1 cellular context compared by ENCODE assay signal in the genomic region with DNA sequence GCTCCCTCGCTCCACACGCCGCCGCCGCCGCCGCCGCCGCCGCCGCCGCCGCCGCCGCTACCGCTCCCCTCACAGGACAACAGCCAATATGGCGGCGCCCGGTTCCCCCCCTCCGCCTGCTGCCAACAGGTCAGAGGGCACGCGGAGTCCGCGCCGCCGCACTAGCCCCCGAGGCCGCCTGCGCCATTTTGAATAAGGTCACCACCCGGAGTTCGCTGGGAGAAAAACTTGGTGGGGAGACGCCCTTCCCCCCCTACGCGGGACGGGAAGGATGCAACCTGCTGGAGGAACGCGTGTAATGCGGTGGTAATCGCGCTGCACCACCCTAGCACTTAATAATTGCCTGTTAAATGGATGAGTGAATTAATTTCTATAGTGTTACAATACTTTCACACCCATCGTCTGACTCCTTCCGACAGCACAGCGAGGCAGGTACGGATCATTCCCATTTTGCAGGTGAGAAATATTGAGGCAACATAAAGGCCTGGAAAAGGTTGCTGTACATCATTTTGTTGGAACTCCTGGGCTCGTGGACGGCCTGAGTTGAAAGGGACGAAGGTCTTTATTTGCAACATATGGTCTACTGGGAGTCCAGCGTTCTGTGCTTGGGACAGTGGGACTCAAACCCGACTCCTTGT.
TF ChIP-seq lines count a peak whose summit lies in the region.

A gene (minus strand): TSS at position 90 of the 638 bp plus-strand sequence. CDS start 105 bp downstream, outside the sequence.

TF ChIP-seq in K562, 482 proteins besides CTCF, POLR2A, EP300 and RAD21 (continued from another document and continues in another):
- TF ChIP-seq, protein P1, sequence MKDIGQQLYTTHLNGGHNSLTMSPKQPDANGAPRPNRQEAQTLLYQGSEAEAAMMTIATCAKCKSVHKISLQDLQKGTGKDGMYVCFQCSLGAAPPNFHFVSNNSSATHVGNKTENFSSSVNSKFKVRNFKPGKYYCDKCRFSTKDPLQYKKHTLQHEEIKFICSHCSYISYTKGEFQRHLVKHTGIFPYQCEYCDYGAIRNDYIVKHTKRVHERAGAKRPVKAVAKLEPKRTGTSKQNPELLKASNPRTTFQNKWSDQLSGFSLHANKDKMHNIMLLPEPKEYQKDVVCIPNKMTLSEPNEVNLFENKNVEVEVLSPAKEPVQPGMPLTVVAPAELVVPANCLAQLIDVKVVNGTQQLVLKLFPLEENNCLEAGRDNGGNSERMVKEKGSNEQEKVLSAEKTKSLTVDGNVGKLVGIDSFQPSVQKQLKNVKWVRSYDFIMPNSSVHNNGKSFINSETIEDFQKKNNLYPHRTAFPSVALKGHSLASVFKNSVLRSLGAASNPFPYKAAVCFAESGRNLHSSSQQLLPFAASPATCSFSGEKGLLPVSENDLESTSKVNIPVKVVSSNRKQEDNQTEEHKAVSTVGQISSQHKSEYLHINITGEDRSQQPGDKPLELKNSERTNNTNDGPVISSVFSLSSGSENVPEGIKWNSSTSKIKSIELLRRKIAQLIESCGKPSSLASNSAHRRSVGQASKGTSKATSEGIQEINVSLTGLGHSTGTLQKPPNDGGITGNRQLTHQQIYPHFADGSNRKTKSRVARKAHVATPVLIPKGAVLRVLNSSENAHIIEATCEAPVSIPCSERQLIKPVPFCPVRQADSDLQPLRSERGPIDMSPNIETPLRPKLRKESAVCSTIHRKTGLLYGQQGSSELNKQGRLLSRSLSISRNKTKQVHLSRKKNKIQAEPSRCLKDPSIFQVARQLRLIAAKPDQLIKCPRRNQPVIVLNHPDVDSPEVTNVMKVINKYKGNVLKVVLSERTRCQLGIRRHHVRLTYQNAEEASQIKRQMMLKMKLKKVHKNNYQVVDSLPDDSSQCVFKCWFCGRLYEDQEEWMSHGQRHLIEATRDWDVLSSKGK (CRISPR knock-in tag; IDR thresholded peaks at IDR 0.05): no peak
- TF ChIP-seq CEBPG (CRISPR knock-in tag; IDR thresholded peaks at IDR 0.05) (no peak; the same call in 1 of the 2 replicates), CEBPG (tag; conservative IDR thresholded peaks at IDR 0.05 in 1 of 2, IDR thresholded peaks at IDR 0.05 in 1 of 2) (no peak), ZNF436 (CRISPR knock-in tag; IDR thresholded peaks at IDR 0.05) (no peak), BRF1 (IDR thresholded peaks at IDR 0.05; ENCODE audit: borderline replicate concordance, extremely low read depth, insufficient read length) (no peak), TEAD1 (CRISPR knock-in tag; IDR thresholded peaks at IDR 0.05) (0 out of 4 replicates have a peak, but pooled peaks of 1 of the 2 experiments have one; percentile 26), ZNF41 (CRISPR knock-in tag; conservative IDR thresholded peaks at IDR 0.05) (no peak), ILK (tag; IDR thresholded peaks at IDR 0.05; ENCODE audit: borderline replicate concordance, low read depth) (no peak), ARID2 (IDR thresholded peaks at IDR 0.05) (no peak), TCF3 (CRISPR knock-in tag; IDR thresholded peaks at IDR 0.05) (peak; percentile 19; the same call in 1 of the 2 replicates), SNRNP70 (optimal IDR thresholded peaks at IDR 0.05; ENCODE audit: low read depth, low read length) (no peak), PML (IDR thresholded peaks at IDR 0.05; ENCODE audit: low read length) (no peak), SMAD2 (IDR thresholded peaks at IDR 0.05; ENCODE audit: low read depth, low read length) (no peak), PPARD (CRISPR knock-in tag; IDR thresholded peaks at IDR 0.05) (no peak), TAF9B (IDR thresholded peaks at IDR 0.05; ENCODE audit: partially characterized antibody) (no peak), FOXJ2 (tag; IDR thresholded peaks at IDR 0.05) (no peak), BHLHE40 (IDR thresholded peaks at IDR 0.05; ENCODE audit: low read length) (0 out of 2 replicates have a peak, but pooled peaks have one; percentile 29), HOXB6 (CRISPR knock-in tag; IDR thresholded peaks at IDR 0.05; ENCODE audit: borderline replicate concordance) (no peak), CXXC5 (CRISPR knock-in tag; IDR thresholded peaks at IDR 0.05) (peak; percentile 80), CHD1 (IDR thresholded peaks at IDR 0.05; ENCODE audit: low read length) (no peak), ZNF583 (CRISPR knock-in tag; IDR thresholded peaks at IDR 0.05) (no peak), ZNF197 (CRISPR knock-in tag; IDR thresholded peaks at IDR 0.05; ENCODE audit: low read depth) (no peak), XRCC4 (IDR thresholded peaks at IDR 0.05; ENCODE audit: extremely low read depth, insufficient read depth, insufficient read length) (no peak), DACH1 (IDR thresholded peaks at IDR 0.05; ENCODE audit: partially characterized antibody) (peak; percentile 35), ETS2 (tag; IDR thresholded peaks at IDR 0.05; ENCODE audit: borderline replicate concordance, poor library complexity, severe bottlenecking) (no peak), TAF7 (tag; IDR thresholded peaks at IDR 0.05) (no peak), TAF1 (IDR thresholded peaks at IDR 0.05; ENCODE audit: control insufficient read depth, extremely low read depth, insufficient read depth, low read length, severe bottlenecking) (peak; percentile 57), ZNF586 (CRISPR knock-in tag; conservative IDR thresholded peaks at IDR 0.05) (no peak), NCOA2 (IDR thresholded peaks at IDR 0.05; ENCODE audit: partially characterized antibody in 2 of 2) (no peak), ATF1 (CRISPR knock-in tag; IDR thresholded peaks at IDR 0.05) (no peak), ATF1 (tag; IDR thresholded peaks at IDR 0.05) (peak; percentile 70), ELF4 (CRISPR knock-in tag; IDR thresholded peaks at IDR 0.05) (no peak), HNRNPLL (IDR thresholded peaks at IDR 0.05; ENCODE audit: low read depth, low read length, poor library complexity, severe bottlenecking) (no peak)
- TF ChIP-seq, protein P2, sequence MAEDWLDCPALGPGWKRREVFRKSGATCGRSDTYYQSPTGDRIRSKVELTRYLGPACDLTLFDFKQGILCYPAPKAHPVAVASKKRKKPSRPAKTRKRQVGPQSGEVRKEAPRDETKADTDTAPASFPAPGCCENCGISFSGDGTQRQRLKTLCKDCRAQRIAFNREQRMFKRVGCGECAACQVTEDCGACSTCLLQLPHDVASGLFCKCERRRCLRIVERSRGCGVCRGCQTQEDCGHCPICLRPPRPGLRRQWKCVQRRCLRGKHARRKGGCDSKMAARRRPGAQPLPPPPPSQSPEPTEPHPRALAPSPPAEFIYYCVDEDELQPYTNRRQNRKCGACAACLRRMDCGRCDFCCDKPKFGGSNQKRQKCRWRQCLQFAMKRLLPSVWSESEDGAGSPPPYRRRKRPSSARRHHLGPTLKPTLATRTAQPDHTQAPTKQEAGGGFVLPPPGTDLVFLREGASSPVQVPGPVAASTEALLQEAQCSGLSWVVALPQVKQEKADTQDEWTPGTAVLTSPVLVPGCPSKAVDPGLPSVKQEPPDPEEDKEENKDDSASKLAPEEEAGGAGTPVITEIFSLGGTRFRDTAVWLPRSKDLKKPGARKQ (CRISPR knock-in tag; IDR thresholded peaks at IDR 0.05): peak; percentile 60; the same call in 1 of the 2 replicates
- TF ChIP-seq, protein P3, sequence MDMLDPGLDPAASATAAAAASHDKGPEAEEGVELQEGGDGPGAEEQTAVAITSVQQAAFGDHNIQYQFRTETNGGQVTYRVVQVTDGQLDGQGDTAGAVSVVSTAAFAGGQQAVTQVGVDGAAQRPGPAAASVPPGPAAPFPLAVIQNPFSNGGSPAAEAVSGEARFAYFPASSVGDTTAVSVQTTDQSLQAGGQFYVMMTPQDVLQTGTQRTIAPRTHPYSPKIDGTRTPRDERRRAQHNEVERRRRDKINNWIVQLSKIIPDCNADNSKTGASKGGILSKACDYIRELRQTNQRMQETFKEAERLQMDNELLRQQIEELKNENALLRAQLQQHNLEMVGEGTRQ (CRISPR knock-in tag; IDR thresholded peaks at IDR 0.05): peak; percentile 15; the same call in 1 of the 2 replicates
- TF ChIP-seq, protein P4, sequence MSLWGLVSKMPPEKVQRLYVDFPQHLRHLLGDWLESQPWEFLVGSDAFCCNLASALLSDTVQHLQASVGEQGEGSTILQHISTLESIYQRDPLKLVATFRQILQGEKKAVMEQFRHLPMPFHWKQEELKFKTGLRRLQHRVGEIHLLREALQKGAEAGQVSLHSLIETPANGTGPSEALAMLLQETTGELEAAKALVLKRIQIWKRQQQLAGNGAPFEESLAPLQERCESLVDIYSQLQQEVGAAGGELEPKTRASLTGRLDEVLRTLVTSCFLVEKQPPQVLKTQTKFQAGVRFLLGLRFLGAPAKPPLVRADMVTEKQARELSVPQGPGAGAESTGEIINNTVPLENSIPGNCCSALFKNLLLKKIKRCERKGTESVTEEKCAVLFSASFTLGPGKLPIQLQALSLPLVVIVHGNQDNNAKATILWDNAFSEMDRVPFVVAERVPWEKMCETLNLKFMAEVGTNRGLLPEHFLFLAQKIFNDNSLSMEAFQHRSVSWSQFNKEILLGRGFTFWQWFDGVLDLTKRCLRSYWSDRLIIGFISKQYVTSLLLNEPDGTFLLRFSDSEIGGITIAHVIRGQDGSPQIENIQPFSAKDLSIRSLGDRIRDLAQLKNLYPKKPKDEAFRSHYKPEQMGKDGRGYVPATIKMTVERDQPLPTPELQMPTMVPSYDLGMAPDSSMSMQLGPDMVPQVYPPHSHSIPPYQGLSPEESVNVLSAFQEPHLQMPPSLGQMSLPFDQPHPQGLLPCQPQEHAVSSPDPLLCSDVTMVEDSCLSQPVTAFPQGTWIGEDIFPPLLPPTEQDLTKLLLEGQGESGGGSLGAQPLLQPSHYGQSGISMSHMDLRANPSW (CRISPR knock-in tag; IDR thresholded peaks at IDR 0.05): no peak
- TF ChIP-seq, protein P5, sequence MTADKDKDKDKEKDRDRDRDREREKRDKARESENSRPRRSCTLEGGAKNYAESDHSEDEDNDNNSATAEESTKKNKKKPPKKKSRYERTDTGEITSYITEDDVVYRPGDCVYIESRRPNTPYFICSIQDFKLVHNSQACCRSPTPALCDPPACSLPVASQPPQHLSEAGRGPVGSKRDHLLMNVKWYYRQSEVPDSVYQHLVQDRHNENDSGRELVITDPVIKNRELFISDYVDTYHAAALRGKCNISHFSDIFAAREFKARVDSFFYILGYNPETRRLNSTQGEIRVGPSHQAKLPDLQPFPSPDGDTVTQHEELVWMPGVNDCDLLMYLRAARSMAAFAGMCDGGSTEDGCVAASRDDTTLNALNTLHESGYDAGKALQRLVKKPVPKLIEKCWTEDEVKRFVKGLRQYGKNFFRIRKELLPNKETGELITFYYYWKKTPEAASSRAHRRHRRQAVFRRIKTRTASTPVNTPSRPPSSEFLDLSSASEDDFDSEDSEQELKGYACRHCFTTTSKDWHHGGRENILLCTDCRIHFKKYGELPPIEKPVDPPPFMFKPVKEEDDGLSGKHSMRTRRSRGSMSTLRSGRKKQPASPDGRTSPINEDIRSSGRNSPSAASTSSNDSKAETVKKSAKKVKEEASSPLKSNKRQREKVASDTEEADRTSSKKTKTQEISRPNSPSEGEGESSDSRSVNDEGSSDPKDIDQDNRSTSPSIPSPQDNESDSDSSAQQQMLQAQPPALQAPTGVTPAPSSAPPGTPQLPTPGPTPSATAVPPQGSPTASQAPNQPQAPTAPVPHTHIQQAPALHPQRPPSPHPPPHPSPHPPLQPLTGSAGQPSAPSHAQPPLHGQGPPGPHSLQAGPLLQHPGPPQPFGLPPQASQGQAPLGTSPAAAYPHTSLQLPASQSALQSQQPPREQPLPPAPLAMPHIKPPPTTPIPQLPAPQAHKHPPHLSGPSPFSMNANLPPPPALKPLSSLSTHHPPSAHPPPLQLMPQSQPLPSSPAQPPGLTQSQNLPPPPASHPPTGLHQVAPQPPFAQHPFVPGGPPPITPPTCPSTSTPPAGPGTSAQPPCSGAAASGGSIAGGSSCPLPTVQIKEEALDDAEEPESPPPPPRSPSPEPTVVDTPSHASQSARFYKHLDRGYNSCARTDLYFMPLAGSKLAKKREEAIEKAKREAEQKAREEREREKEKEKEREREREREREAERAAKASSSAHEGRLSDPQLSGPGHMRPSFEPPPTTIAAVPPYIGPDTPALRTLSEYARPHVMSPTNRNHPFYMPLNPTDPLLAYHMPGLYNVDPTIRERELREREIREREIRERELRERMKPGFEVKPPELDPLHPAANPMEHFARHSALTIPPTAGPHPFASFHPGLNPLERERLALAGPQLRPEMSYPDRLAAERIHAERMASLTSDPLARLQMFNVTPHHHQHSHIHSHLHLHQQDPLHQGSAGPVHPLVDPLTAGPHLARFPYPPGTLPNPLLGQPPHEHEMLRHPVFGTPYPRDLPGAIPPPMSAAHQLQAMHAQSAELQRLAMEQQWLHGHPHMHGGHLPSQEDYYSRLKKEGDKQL (CRISPR knock-in tag; IDR thresholded peaks at IDR 0.05; ENCODE audit: borderline replicate concordance): no peak
- TF ChIP-seq, protein P6, sequence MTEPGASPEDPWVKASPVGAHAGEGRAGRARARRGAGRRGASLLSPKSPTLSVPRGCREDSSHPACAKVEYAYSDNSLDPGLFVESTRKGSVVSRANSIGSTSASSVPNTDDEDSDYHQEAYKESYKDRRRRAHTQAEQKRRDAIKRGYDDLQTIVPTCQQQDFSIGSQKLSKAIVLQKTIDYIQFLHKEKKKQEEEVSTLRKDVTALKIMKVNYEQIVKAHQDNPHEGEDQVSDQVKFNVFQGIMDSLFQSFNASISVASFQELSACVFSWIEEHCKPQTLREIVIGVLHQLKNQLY (CRISPR knock-in tag; conservative IDR thresholded peaks at IDR 0.05): no peak
- TF ChIP-seq, protein P7, sequence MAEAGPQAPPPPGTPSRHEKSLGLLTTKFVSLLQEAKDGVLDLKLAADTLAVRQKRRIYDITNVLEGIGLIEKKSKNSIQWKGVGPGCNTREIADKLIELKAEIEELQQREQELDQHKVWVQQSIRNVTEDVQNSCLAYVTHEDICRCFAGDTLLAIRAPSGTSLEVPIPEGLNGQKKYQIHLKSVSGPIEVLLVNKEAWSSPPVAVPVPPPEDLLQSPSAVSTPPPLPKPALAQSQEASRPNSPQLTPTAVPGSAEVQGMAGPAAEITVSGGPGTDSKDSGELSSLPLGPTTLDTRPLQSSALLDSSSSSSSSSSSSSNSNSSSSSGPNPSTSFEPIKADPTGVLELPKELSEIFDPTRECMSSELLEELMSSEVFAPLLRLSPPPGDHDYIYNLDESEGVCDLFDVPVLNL (CRISPR knock-in tag; IDR thresholded peaks at IDR 0.05; ENCODE audit: low read depth): no peak
- TF ChIP-seq, protein P8, sequence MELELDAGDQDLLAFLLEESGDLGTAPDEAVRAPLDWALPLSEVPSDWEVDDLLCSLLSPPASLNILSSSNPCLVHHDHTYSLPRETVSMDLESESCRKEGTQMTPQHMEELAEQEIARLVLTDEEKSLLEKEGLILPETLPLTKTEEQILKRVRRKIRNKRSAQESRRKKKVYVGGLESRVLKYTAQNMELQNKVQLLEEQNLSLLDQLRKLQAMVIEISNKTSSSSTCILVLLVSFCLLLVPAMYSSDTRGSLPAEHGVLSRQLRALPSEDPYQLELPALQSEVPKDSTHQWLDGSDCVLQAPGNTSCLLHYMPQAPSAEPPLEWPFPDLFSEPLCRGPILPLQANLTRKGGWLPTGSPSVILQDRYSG (tag; conservative IDR thresholded peaks at IDR 0.05; ENCODE audit: low read depth): no peak
